In the genomic region with DNA sequence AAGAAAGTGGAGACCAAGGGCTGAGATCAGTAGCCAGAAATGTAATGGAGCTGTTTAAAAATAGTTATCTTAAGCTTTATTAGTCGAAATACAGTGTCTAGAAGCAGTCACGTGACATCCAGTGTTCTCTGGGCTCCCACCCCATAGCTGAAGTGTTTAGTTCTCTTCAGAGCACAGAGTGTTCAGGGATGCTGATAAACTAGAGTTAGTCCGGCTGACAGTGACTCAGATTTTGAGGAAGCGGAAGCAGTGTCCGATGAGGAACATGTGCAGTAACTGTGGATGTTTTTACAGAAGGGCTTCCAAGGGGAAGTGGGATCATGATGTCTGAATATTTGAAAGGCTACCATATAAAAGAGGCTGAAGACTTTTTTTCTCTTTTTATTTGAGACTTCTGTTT, we compare ENCODE assay signal across 1 cellular context.
TF ChIP-seq lines count a peak whose summit lies in the region.

No MANE protein-coding gene starts in this region.

TF ChIP-seq in WTC11, 78 proteins besides CTCF, POLR2A, EP300 and RAD21 (continued from another document):
- TF ChIP-seq, protein P1, sequence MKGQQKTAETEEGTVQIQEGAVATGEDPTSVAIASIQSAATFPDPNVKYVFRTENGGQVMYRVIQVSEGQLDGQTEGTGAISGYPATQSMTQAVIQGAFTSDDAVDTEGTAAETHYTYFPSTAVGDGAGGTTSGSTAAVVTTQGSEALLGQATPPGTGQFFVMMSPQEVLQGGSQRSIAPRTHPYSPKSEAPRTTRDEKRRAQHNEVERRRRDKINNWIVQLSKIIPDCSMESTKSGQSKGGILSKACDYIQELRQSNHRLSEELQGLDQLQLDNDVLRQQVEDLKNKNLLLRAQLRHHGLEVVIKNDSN (CRISPR knock-in tag; IDR thresholded peaks at IDR 0.05), result no peak
- TF ChIP-seq MYBL2 (CRISPR knock-in tag; IDR thresholded peaks at IDR 0.05) (no peak), HMGA2 (CRISPR knock-in tag; IDR thresholded peaks at IDR 0.05) (no peak), ZNF396 (CRISPR knock-in tag; IDR thresholded peaks at IDR 0.05; ENCODE audit: borderline replicate concordance) (no peak)
- TF ChIP-seq, protein P2, sequence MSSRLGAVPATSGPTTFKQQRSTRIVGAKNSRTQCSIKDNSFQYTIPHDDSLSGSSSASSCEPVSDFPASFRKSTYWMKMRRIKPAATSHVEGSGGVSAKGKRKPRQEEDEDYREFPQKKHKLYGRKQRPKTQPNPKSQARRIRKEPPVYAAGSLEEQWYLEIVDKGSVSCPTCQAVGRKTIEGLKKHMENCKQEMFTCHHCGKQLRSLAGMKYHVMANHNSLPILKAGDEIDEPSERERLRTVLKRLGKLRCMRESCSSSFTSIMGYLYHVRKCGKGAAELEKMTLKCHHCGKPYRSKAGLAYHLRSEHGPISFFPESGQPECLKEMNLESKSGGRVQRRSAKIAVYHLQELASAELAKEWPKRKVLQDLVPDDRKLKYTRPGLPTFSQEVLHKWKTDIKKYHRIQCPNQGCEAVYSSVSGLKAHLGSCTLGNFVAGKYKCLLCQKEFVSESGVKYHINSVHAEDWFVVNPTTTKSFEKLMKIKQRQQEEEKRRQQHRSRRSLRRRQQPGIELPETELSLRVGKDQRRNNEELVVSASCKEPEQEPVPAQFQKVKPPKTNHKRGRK (CRISPR knock-in tag; IDR thresholded peaks at IDR 0.05; ENCODE audit: borderline replicate concordance), result no peak
